In the genomic region with DNA sequence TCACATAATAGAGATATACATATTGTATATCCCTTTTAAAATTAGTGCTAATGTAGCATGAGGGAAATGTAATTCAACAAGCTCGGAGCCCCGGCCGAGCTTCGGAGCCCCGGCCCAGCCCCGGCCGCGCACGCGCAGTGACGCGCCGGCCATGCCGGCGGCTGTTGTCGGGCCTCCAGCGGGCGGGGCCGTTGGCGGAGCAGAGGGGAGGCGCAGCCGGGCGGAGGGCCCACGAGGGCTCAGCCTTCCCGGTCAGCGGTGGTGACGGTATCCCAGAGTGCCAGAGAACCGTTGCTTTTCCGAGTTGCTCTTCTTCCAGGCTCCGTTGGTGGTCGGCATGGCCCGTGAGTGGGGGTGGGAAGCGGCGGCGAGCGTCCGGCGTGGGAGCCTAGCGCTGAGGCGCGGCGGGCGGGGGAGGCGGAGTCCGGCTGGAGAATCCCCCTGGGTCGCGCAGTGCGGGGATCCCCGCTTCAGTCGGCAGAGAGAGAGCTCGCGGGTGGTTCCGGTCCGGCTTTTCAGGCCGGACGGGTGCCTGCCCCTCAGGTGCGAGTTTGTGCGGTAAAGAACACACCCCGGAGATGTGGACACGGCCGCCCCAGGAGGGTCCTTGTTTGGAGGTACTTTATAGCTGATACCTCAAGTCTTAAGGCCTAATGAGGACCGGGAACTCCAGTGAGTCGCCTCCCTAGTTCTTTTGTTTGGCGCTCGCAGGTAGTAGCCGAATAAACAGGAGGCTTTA, we compare ENCODE assay signal across 8 cellular contexts. TPM values are rescaled to one million over a fixed set of nuclear protein-coding genes. Genes with fewer than 3 reads are reported as not detected.
DNase-seq lines count a peak whose midpoint lies in the region; ATAC-seq lines count a peak whose summit lies in the region.
"Not testable (repeated sequence)": the region's sequence is repeated elsewhere in the genome, so short reads cannot be mapped to it uniquely, and the experiment has no call there.

Gene SERF1A (plus strand): TSS at position 137 of the 739 bp plus-strand sequence. CDS start 201 bp downstream, at position 338.

- ATAC-seq in GM18499 (IDR thresholded peaks at IDR 0.05; ENCODE audit: insufficient read depth, unreplicated experiment) (peak; percentile 58), GM19452 (IDR thresholded peaks at IDR 0.05; ENCODE audit: unreplicated experiment) (peak; percentile 89), HG02588 (IDR thresholded peaks at IDR 0.05; ENCODE audit: unreplicated experiment) (peak; percentile 95), HG03108 (IDR thresholded peaks at IDR 0.05; ENCODE audit: unreplicated experiment) (peak; percentile 86), memory B cell (ENCODE audit: low read depth) (peak; percentile 89)
- ATAC-seq in stimulated activated naive B cell treated with anti-CD40 and anti-IgM and Interleukin-4, amounts not matched to agents 10 μg/mL and 1 μg/mL and 100 μg/mL, for 72 hours (replicated peaks), result peak; percentile 95 to 96

- DNase-seq in RPMI7951 (ENCODE audit: low read depth); cerebellum (ENCODE audit: low spot score); memory B cell (ENCODE audit: low spot score in 2 of 2); stimulated activated naive B cell treated with anti-CD40 and anti-IgM and Interleukin-4, amounts not matched to agents 10 μg/mL and 1 μg/mL and 100 μg/mL, for 72 hours: not testable (repeated sequence)

- not testable (repeated sequence) for H3K4me1 Mint-ChIP-seq in memory B cell; stimulated activated naive B cell treated with anti-CD40 and anti-IgM and Interleukin-4, amounts not matched to agents 10 μg/mL and 1 μg/mL and 100 μg/mL, for 72 hours

- H3K9me3 Mint-ChIP-seq in memory B cell; stimulated activated naive B cell treated with anti-CD40 and anti-IgM and Interleukin-4, amounts not matched to agents 10 μg/mL and 1 μg/mL and 100 μg/mL, for 72 hours: not testable (repeated sequence)

- H3K27me3 Mint-ChIP-seq in memory B cell; stimulated activated naive B cell treated with anti-CD40 and anti-IgM and Interleukin-4, amounts not matched to agents 10 μg/mL and 1 μg/mL and 100 μg/mL, for 72 hours: not testable (repeated sequence)

- not testable (repeated sequence) for H3K36me3 Mint-ChIP-seq in memory B cell; stimulated activated naive B cell treated with anti-CD40 and anti-IgM and Interleukin-4, amounts not matched to agents 10 μg/mL and 1 μg/mL and 100 μg/mL, for 72 hours

- H3K27ac Mint-ChIP-seq in memory B cell; stimulated activated naive B cell treated with anti-CD40 and anti-IgM and Interleukin-4, amounts not matched to agents 10 μg/mL and 1 μg/mL and 100 μg/mL, for 72 hours: not testable (repeated sequence)

- not testable (repeated sequence) for H3K4me3 Mint-ChIP-seq in memory B cell; stimulated activated naive B cell treated with anti-CD40 and anti-IgM and Interleukin-4, amounts not matched to agents 10 μg/mL and 1 μg/mL and 100 μg/mL, for 72 hours

RNA-seq across cellular contexts. Expression of gene SERF1A, which starts in this region (rescaled TPM):
- total RNA-seq in RPMI7951 (2014; rRNA removed; shearing (Covaris generic)), result 11.5 and 15.6 TPM in 2 replicates
- total RNA-seq in cerebellum, result 23.0 TPM
